In genomic region chr17:77887464-77888241, GRCh38 we compare ENCODE assay signal across 1 cellular context.
A peak's percentile ranks its signal among the peaks of the same experiment; 100 is the strongest.
TF ChIP-seq lines count a peak whose summit lies in the region.

No MANE protein-coding gene starts in this region.

TF ChIP-seq in K562, 482 proteins besides CTCF, POLR2A, EP300 and RAD21 (continued from another document and continues in another):
- TF ChIP-seq ZNF639 (CRISPR knock-in tag; conservative IDR thresholded peaks at IDR 0.05 in 1 of 2, IDR thresholded peaks at IDR 0.05 in 1 of 2) (peak in 1 of 2 experiments; percentile 16; a peak in 1 of 4 replicates), ZNF695 (CRISPR knock-in tag; IDR thresholded peaks at IDR 0.05) (0 out of 2 replicates have a peak, but pooled peaks have one; percentile 41), CXXC5 (CRISPR knock-in tag; IDR thresholded peaks at IDR 0.05) (peak; percentile 68), ATF7 (IDR thresholded peaks at IDR 0.05) (peak; percentile 85), PRMT5 (CRISPR knock-in tag; IDR thresholded peaks at IDR 0.05) (no peak), SNIP1 (IDR thresholded peaks at IDR 0.05; ENCODE audit: low read depth) (no peak), LEF1 (IDR thresholded peaks at IDR 0.05) (0 out of 2 replicates have a peak, but pooled peaks have one; percentile 35), PTBP1 (IDR thresholded peaks at IDR 0.05; ENCODE audit: low read depth, low read length) (no peak), NR2C2 (CRISPR knock-in tag; IDR thresholded peaks at IDR 0.05) (no peak), NR2C2 (tag; IDR thresholded peaks at IDR 0.05) (peak; percentile 51; the same call in 1 of the 2 replicates), SIRT6 (IDR thresholded peaks at IDR 0.05; ENCODE audit: low read depth, low read length) (no peak), NRF1 (conservative IDR thresholded peaks at IDR 0.05 in 1 of 2, IDR thresholded peaks at IDR 0.05 in 1 of 2) (peak; percentile 77 to 80), ZNF318 (IDR thresholded peaks at IDR 0.05; ENCODE audit: borderline replicate concordance in 1 of 2, low read depth in 1 of 2) (peak in 1 of 2 experiments; percentile 38; a peak in 1 of 4 replicates), JUND (IDR thresholded peaks at IDR 0.05; ENCODE audit: borderline replicate concordance, low read depth, low read length) (peak; percentile 50; the same call in 1 of the 2 replicates), JUND (tag; IDR thresholded peaks at IDR 0.05; ENCODE audit: borderline replicate concordance, low read depth, low read length) (peak; percentile 68; the same call in 1 of the 3 replicates), ZNF79 (CRISPR knock-in tag; IDR thresholded peaks at IDR 0.05; ENCODE audit: low read depth) (0 out of 2 replicates have a peak, but pooled peaks have one; percentile 16), ZNF57 (CRISPR knock-in tag; IDR thresholded peaks at IDR 0.05) (no peak), RNF2 (IDR thresholded peaks at IDR 0.05) (peak; percentile 45; the same call in 1 of the 2 replicates), ZNF12 (CRISPR knock-in tag; IDR thresholded peaks at IDR 0.05) (0 out of 2 replicates have a peak, but pooled peaks have one; percentile 15), PHTF2 (CRISPR knock-in tag; IDR thresholded peaks at IDR 0.05) (no peak), CREB1 (IDR thresholded peaks at IDR 0.05) (no peak), CREB1 (CRISPR knock-in tag; IDR thresholded peaks at IDR 0.05) (peak; percentile 74), E2F1 (CRISPR knock-in tag; IDR thresholded peaks at IDR 0.05) (no peak), CC2D1A (IDR thresholded peaks at IDR 0.05) (no peak), TEAD4 (IDR thresholded peaks at IDR 0.05; ENCODE audit: low read length) (peak; percentile 36; the same call in 1 of the 2 replicates), TEAD4 (CRISPR knock-in tag; IDR thresholded peaks at IDR 0.05; ENCODE audit: borderline replicate concordance) (no peak), ZNF395 (CRISPR knock-in tag; IDR thresholded peaks at IDR 0.05) (0 out of 2 replicates have a peak, but pooled peaks have one; percentile 42), E4F1 (CRISPR knock-in tag; IDR thresholded peaks at IDR 0.05; ENCODE audit: borderline replicate concordance) (no peak), ZNF212 (CRISPR knock-in tag; IDR thresholded peaks at IDR 0.05) (no peak), MAZ (CRISPR knock-in tag; conservative IDR thresholded peaks at IDR 0.05 in 1 of 2, IDR thresholded peaks at IDR 0.05 in 1 of 2) (peak in 1 of 2 experiments; percentile 65; a peak in 2 of 4 replicates), CREB3 (tag; conservative IDR thresholded peaks at IDR 0.05; ENCODE audit: low read depth) (no peak), HIVEP1 (CRISPR knock-in tag; IDR thresholded peaks at IDR 0.05) (peak; percentile 32; the same call in 1 of the 2 replicates)
- TF ChIP-seq, protein P1, sequence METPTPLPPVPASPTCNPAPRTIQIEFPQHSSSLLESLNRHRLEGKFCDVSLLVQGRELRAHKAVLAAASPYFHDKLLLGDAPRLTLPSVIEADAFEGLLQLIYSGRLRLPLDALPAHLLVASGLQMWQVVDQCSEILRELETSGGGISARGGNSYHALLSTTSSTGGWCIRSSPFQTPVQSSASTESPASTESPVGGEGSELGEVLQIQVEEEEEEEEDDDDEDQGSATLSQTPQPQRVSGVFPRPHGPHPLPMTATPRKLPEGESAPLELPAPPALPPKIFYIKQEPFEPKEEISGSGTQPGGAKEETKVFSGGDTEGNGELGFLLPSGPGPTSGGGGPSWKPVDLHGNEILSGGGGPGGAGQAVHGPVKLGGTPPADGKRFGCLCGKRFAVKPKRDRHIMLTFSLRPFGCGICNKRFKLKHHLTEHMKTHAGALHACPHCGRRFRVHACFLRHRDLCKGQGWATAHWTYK (CRISPR knock-in tag; IDR thresholded peaks at IDR 0.05), result 0 out of 2 replicates have a peak, but pooled peaks have one; percentile 55
